ENCODE assay signal across 18 cellular contexts in genomic region chr2:86056935-86057334, GRCh38. TPM values are rescaled to one million over a fixed set of nuclear protein-coding genes. Genes with fewer than 3 reads are reported as not detected.
DNase-seq lines count a peak whose midpoint lies in the region; ATAC-seq and TF ChIP-seq lines count a peak whose summit lies in the region.
"Had no signal": no experiment of that assay in that cellular context is flagged by ENCODE, and none has a peak within 500 bp of the region (broad histone marks: within the 10 kb centered on the region; RNA-seq: fewer than 3 reads in every experiment).

No MANE protein-coding gene starts in this region.

- H3K27ac ChIP-seq in SK-N-SH (ENCODE audit: low read depth in 2 of 2, low read length in 1 of 2) (0 out of 4 replicates have a peak overlapping the region, but pooled peaks of 1 of the 2 experiments have one; percentile 1), IMR-90 (ENCODE audit: insufficient read depth, low read length) (no peak overlapping the region)
- H3K27ac ChIP-seq: 22Rv1, A549, C4-2B had no signal

- no peak overlapping the region for H3K23ac ChIP-seq in IMR-90 (ENCODE audit: low read depth, low read length)

- no peak overlapping the region for H2BK5ac ChIP-seq in IMR-90 (ENCODE audit: low read depth, low read length, poor library complexity, severe bottlenecking)

- TF ChIP-seq POLR2A in IMR-90 (IDR thresholded peaks at IDR 0.05; ENCODE audit: low read depth, low read length) = no peak

- 52% methylated on average over 1 of the region's 1 CpG for WGBS in SK-N-SH (ENCODE audit: low lambda C conversion rate)
- no CpG with 5 or more reads among the region's 1 CpG for WGBS in IMR-90 (ENCODE audit: extremely low coverage in 2 of 2, insufficient read length in 1 of 2), 2 experiments

- no peaks in the 10 kb centered on the region for H3K9me3 Mint-ChIP-seq in central memory CD8-positive, alpha-beta T cell
- H3K9me3 Mint-ChIP-seq: CD4-positive, alpha-beta T cell; GM23338 had no signal

- no peak overlapping the region for H3K4me2 ChIP-seq in SK-N-SH
- no peak overlapping the region for H3K4me2 ChIP-seq in IMR-90 (ENCODE audit: low read depth, low read length)
- H3K4me2 ChIP-seq: A549, GM23338 had no signal

- H3K9me3 ChIP-seq in SK-N-SH (no peaks in the 10 kb centered on the region), IMR-90 (ENCODE audit: control insufficient read depth, insufficient read depth, low read length) (no peaks in the 10 kb centered on the region)
- H3K9me3 ChIP-seq: A549, Caco-2 had no signal

- H2BK120ac ChIP-seq in IMR-90 (ENCODE audit: low read depth, low read length) = no peak overlapping the region

- H3K27ac Mint-ChIP-seq in central memory CD8-positive, alpha-beta T cell (ENCODE audit: low read depth) = peak overlapping the region; percentile 41
- H3K27ac Mint-ChIP-seq: CD4-positive, alpha-beta T cell; GM23338 had no signal

- peaks cover 8 to 15% of the 10 kb centered on the region in 2 experiments for H3K79me1 ChIP-seq in IMR-90 (ENCODE audit: low read depth in 1 of 2, low read length in 2 of 2)

- CTCF ChIA-PET in SK-N-SH (lab: Yijun Ruan, JAX) = interaction anchor here (1.4 kb wide), 2 partner anchors 22 to 229 kb away, joined by 4 to 8 read pairs; no protein-coding TSS in a partner anchor
- CTCF ChIA-PET in IMR-90 (lab: Yijun Ruan, JAX) = no interaction called here

- H3K36me3 ChIP-seq in SK-N-SH (replicated peaks in 1 of 2; ENCODE audit: control insufficient read depth in 1 of 2, insufficient read depth in 2 of 2, low read length in 1 of 2) (peaks cover 39 to 68% of the 10 kb centered on the region in 2 experiments), IMR-90 (ENCODE audit: control insufficient read depth, insufficient read depth, low read length) (peaks cover 18% of the 10 kb centered on the region)

- peaks cover 16% of the 10 kb centered on the region for H3K36me3 Mint-ChIP-seq in central memory CD8-positive, alpha-beta T cell (ENCODE audit: insufficient read depth)

- no peaks in the 10 kb centered on the region for H3K9me2 ChIP-seq in SK-N-SH

- H2BK15ac ChIP-seq in IMR-90 (ENCODE audit: low read depth, low read length) = no peak overlapping the region

- DNase-seq in SK-N-SH = no peak
- peak; percentile 20 for DNase-seq in IMR-90
- DNase-seq in central memory CD8-positive, alpha-beta T cell (ENCODE audit: low spot score in 2 of 2) = no peak
- DNase-seq in posterior cingulate gyrus = no peak
- DNase-seq in kidney glomerular epithelial cell (lab: John Stamatoyannopoulos, UW) = no peak
- DNase-seq: AML-193; CD4-positive, alpha-beta T cell; KG1 had no signal

- H3K4me3 Mint-ChIP-seq in central memory CD8-positive, alpha-beta T cell = no peak overlapping the region
- H3K4me3 Mint-ChIP-seq: CD4-positive, alpha-beta T cell; GM23338 had no signal

- dilution Hi-C loops in IMR-90 (cut with HindIII; ENCODE audit: low sequenced_read_pairs, unreplicated experiment) = no loop called here

- no peak overlapping the region for H2BK20ac ChIP-seq in IMR-90 (ENCODE audit: low read depth, low read length)

- H4K8ac ChIP-seq in IMR-90 (ENCODE audit: low read depth in 2 of 2, low read length in 2 of 2) = no peak overlapping the region

- no peak overlapping the region for H3K56ac ChIP-seq in IMR-90 (ENCODE audit: extremely low read depth, insufficient read depth, low read length)

- no peaks in the 10 kb centered on the region for H3K4me1 Mint-ChIP-seq in central memory CD8-positive, alpha-beta T cell
- H3K4me1 Mint-ChIP-seq: GM23338 had no signal

- no peak overlapping the region for H4K91ac ChIP-seq in IMR-90 (ENCODE audit: insufficient read depth, low read depth, low read length)

- H3K4me1 ChIP-seq in SK-N-SH (ENCODE audit: control insufficient read depth in 1 of 2, insufficient read depth in 2 of 2, low read depth in 1 of 2, low read length in 1 of 2) (no peaks in the 10 kb centered on the region), IMR-90 (ENCODE audit: control insufficient read depth, insufficient read depth, low read length) (peaks cover 11% of the 10 kb centered on the region)

- no peak overlapping the region for H2AFZ ChIP-seq in SK-N-SH (ENCODE audit: low read depth)
- no peak overlapping the region for H2AFZ ChIP-seq in IMR-90 (replicated peaks; ENCODE audit: low read length, poor library complexity)
- H2AFZ ChIP-seq: GM23338 had no signal

- H3K4ac ChIP-seq in IMR-90 (ENCODE audit: low read depth, low read length) = no peak overlapping the region

- no peaks in the 10 kb centered on the region for H3K27me3 Mint-ChIP-seq in central memory CD8-positive, alpha-beta T cell
- H3K27me3 Mint-ChIP-seq: CD4-positive, alpha-beta T cell had no signal

- peak in 1 of 2 experiments; percentile 7; a peak in 1 of 4 replicates for TF ChIP-seq EP300 in SK-N-SH (IDR thresholded peaks at IDR 0.05; ENCODE audit: borderline replicate concordance in 1 of 2, low read depth in 1 of 2, low read length in 1 of 2)

- H3F3A ChIP-seq in SK-N-SH (replicated peaks; ENCODE audit: insufficient read depth) = peaks cover 11% of the 10 kb centered on the region

- H3K9me1 ChIP-seq in IMR-90 (ENCODE audit: insufficient read depth, low read length) = peaks cover 9% of the 10 kb centered on the region

- H3K79me2 ChIP-seq in SK-N-SH (ENCODE audit: insufficient read depth) = no peaks in the 10 kb centered on the region; the same call in 1 of the 2 replicates

- no TSS peak for BruUV-seq in IMR-90 (replicated peaks; lab: Mats Ljungman, UMichigan)

- no peak overlapping the region for H4K5ac ChIP-seq in IMR-90 (ENCODE audit: low read depth, low read length)

- H3K14ac ChIP-seq in IMR-90 (replicated peaks; ENCODE audit: low read depth, low read length) = no peak overlapping the region

- POLR2A ChIA-PET in SK-N-SH (lab: Yijun Ruan, JAX) (no interaction called here), IMR-90 (lab: Charles Lee; ENCODE audit: unreplicated experiment) (no interaction called here)

- TF ChIP-seq CTCF in SK-N-SH (IDR thresholded peaks at IDR 0.05) (no peak), IMR-90 (conservative IDR thresholded peaks at IDR 0.05; ENCODE audit: low read depth, low read length) (no peak)

- H4K20me1 ChIP-seq in SK-N-SH (ENCODE audit: insufficient read depth) (no peaks in the 10 kb centered on the region), IMR-90 (ENCODE audit: insufficient read depth, low read length) (no peaks in the 10 kb centered on the region; the same call in 1 of the 2 replicates)

- ATAC-seq in SK-N-SH treated with all-trans-retinoic acid at 6 μM for 48 hours = no peak; the same call in 1 of the 3 replicates
- ATAC-seq in IMR-90 (ENCODE audit: low read depth) = no peak
- no peak for ATAC-seq in central memory CD8-positive, alpha-beta T cell (replicated peaks; ENCODE audit: extremely low read depth, poor library complexity, severe bottlenecking)
- ATAC-seq in GM18873 (IDR thresholded peaks at IDR 0.05; ENCODE audit: low FRiP score, unreplicated experiment) = no peak
- ATAC-seq: A549, GM12878, GM23338, HCT116, HepG2 had no signal

- no peak overlapping the region for H3K18ac ChIP-seq in IMR-90 (ENCODE audit: low read depth, low read length)

- no peak overlapping the region for H2AK5ac ChIP-seq in IMR-90 (ENCODE audit: low read depth, low read length)

- TF ChIP-seq RAD21 in SK-N-SH (IDR thresholded peaks at IDR 0.05; ENCODE audit: low read length) (no peak), IMR-90 (IDR thresholded peaks at IDR 0.05; ENCODE audit: low read length) (no peak)

- no peak overlapping the region for H3K4me3 ChIP-seq in SK-N-SH (ENCODE audit: low read depth in 2 of 2, low read length in 1 of 2)
- H3K4me3 ChIP-seq in IMR-90 (ENCODE audit: insufficient read depth, low read depth, low read length) = no peak overlapping the region
- H3K4me3 ChIP-seq: A549, GM12878, GM23338 had no signal

- H3K27me3 ChIP-seq in SK-N-SH (ENCODE audit: insufficient read depth) = no peaks in the 10 kb centered on the region
- H3K27me3 ChIP-seq in IMR-90 (ENCODE audit: control insufficient read depth, insufficient read depth, low read length) = no peaks in the 10 kb centered on the region

- in situ Hi-C loops in IMR-90 (cut with MboI; ENCODE audit: low sequenced_read_pairs) = no loop called here

- H2AK9ac ChIP-seq in IMR-90 (replicated peaks; ENCODE audit: low read depth, low read length, poor library complexity) = no peak overlapping the region

- H3K9ac ChIP-seq in SK-N-SH (no peak overlapping the region), IMR-90 (ENCODE audit: low read depth, low read length) (no peak overlapping the region)

- intact Hi-C loops in IMR-90 (cut with micrococcal nuclease) = no loop called here
- intact Hi-C loops in posterior cingulate gyrus (cut with DNase I) = no loop called here

TF ChIP-seq in SK-N-SH, 30 proteins besides CTCF, POLR2A, EP300 and RAD21 (continues in another document):
- TF ChIP-seq TCF12 (IDR thresholded peaks at IDR 0.05) (peak; percentile 46; the same call in 1 of the 2 replicates), EZH2phosphoT487 (IDR thresholded peaks at IDR 0.05; ENCODE audit: borderline replicate concordance, low read depth) (no peak), FOSL2 (IDR thresholded peaks at IDR 0.05; ENCODE audit: borderline replicate concordance, low read depth) (peak; percentile 53; the same call in 1 of the 2 replicates)

TF ChIP-seq in SK-N-SH treated with all-trans-retinoic acid at 6 μM for 48 hours, 23 proteins besides CTCF, POLR2A, EP300 and RAD21 (continues in another document):
- TF ChIP-seq OSR1 (CRISPR knock-in tag; IDR thresholded peaks at IDR 0.05) (no peak), ZNF8 (CRISPR knock-in tag; IDR thresholded peaks at IDR 0.05) (no peak)

TF ChIP-seq in IMR-90, 13 proteins besides CTCF, POLR2A, EP300 and RAD21 (continues in another document):
- no peak for TF ChIP-seq BHLHE40 (IDR thresholded peaks at IDR 0.05; ENCODE audit: low read depth, low read length)
- TF ChIP-seq MXI1 (IDR thresholded peaks at IDR 0.05; ENCODE audit: borderline replicate concordance, low read depth, low read length) = no peak

RNA-seq across cellular contexts. Expression of gene POLR1A, which starts 48.8 kb away (rescaled TPM):
- polyA plus RNA-seq in SK-N-SH (2012; rRNA removed) (5.5 and 6.1 TPM in 2 replicates), IMR-90 (2012; rRNA removed) (7.6 and 9.3 TPM in 2 replicates)
- 4.8 and 4.9 TPM in 2 replicates for polyA plus RNA-seq in SK-N-SH (2012; cell fraction: cytosol; rRNA removed)
- polyA plus RNA-seq in SK-N-SH (2012; cell fraction: nucleus; rRNA removed) = 15.4 and 18.0 TPM in 2 replicates
- 27.4 and 27.8 TPM in 2 replicates for total RNA-seq in IMR-90 (2012; rRNA removed)
- polyA plus RNA-seq in IMR-90 (2012; cell fraction: cytosol; rRNA removed) = 3.3 and 3.5 TPM in 2 replicates
- 12.0 and 12.4 TPM in 2 replicates for polyA plus RNA-seq in IMR-90 (2012; cell fraction: nucleus; rRNA removed; ENCODE audit: low replicate concordance)

RNA-seq across cellular contexts. Expression of gene PTCD3, which starts 49.1 kb away (rescaled TPM):
- polyA plus RNA-seq in SK-N-SH (2012; rRNA removed) = 44.5 and 55.1 TPM in 2 replicates
- 23.6 and 26.5 TPM in 2 replicates for polyA plus RNA-seq in SK-N-SH (2012; cell fraction: cytosol; rRNA removed)
- 107 and 244 TPM in 2 replicates for polyA plus RNA-seq in SK-N-SH (2012; cell fraction: nucleus; rRNA removed)
- total RNA-seq in IMR-90 (2012; rRNA removed) = 48.9 and 75.5 TPM in 2 replicates
- polyA plus RNA-seq in IMR-90 (2012; rRNA removed) = 29.1 and 44.0 TPM in 2 replicates
- polyA plus RNA-seq in IMR-90 (2012; cell fraction: cytosol; rRNA removed) = 9.9 and 27.6 TPM in 2 replicates
- polyA plus RNA-seq in IMR-90 (2012; cell fraction: nucleus; rRNA removed; ENCODE audit: low replicate concordance) = 32.2 and 210 TPM in 2 replicates
